8 cellular contexts compared by ENCODE assay signal in the genomic region with DNA sequence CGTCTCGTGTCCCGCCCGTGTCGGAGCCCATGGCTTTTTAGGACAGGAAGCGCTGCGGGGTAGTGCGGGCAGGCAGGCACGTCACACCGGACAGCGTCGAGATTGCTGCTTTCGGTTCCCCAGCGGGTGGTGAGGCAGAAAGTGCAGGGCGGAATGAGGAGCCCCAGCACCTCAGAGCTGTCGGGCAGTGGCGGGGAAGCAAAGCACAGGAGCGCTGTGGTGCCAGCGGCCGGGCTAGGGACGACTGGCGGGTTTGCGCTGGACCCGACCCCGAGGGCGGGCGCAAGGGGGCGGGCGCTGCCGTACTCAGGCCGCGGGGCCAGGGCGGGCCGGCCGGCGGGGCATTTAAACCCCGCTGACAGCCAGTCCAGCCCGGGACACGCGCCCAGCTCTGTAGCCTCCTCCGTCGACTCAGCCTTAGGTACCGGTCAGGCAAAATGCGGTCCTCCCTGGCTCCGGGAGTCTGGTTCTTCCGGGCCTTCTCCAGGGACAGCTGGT. TPM values are rescaled to one million over a fixed set of nuclear protein-coding genes. Genes with fewer than 3 reads are reported as not detected.
DNase-seq lines count a peak whose midpoint lies in the region; ATAC-seq, FAIRE-seq and TF ChIP-seq lines count a peak whose summit lies in the region.

Gene SLC37A2 (plus strand): TSS at position 375 of the 498 bp plus-strand sequence. CDS start 63 bp downstream, at position 438.

- no peaks in the 10 kb centered on the region for H3K79me2 ChIP-seq in SK-N-SH (ENCODE audit: insufficient read depth)
- H3K79me2 ChIP-seq in keratinocyte (ENCODE audit: control insufficient read depth, insufficient read depth, low read length): peaks cover 2% of the 10 kb centered on the region
- no peaks in the 10 kb centered on the region for H3K79me2 ChIP-seq in smooth muscle cell (ENCODE audit: low read depth)

- H3K9me2 ChIP-seq in SK-N-SH: no peaks in the 10 kb centered on the region

- H4K20me1 ChIP-seq in SK-N-SH (ENCODE audit: insufficient read depth) (no peaks in the 10 kb centered on the region), keratinocyte (ENCODE audit: control insufficient read depth, extremely low read depth, insufficient read depth, low read length) (no peaks in the 10 kb centered on the region), smooth muscle cell (ENCODE audit: low read depth) (no peaks in the 10 kb centered on the region)

- no peaks in the 10 kb centered on the region for H3F3A ChIP-seq in SK-N-SH (replicated peaks; ENCODE audit: insufficient read depth)
- no peaks in the 10 kb centered on the region for H3F3A ChIP-seq in smooth muscle cell (ENCODE audit: low read depth)

- H3K4me1 Mint-ChIP-seq in Calu3 (ENCODE audit: low read depth, unreplicated experiment): peaks cover 7% of the 10 kb centered on the region

- peak within 1 kb of the TSS; percentile 75 for H3K4me3 Mint-ChIP-seq in Calu3 (ENCODE audit: low read depth, unreplicated experiment)

- 0% methylated on average over 2 of the region's 46 CpGs for WGBS in SK-N-SH (ENCODE audit: low lambda C conversion rate)
- WGBS in smooth muscle cell (ENCODE audit: low lambda C conversion rate): 1% methylated on average over 42 of the region's 46 CpGs

- H3K9me3 ChIP-seq in SK-N-SH (no peaks in the 10 kb centered on the region), breast epithelium (no peaks in the 10 kb centered on the region), keratinocyte (ENCODE audit: control insufficient read depth, low read depth, low read length) (no peaks in the 10 kb centered on the region), smooth muscle cell (replicated peaks; ENCODE audit: low read depth) (no peaks in the 10 kb centered on the region)

- H3K4me1 ChIP-seq in SK-N-SH (ENCODE audit: control insufficient read depth in 1 of 2, insufficient read depth in 2 of 2, low read depth in 1 of 2, low read length in 1 of 2): peaks cover 0 to 3% of the 10 kb centered on the region in 2 experiments; a peak in 1 of 4 replicates
- no peaks in the 10 kb centered on the region for H3K4me1 ChIP-seq in breast epithelium
- H3K4me1 ChIP-seq in keratinocyte (ENCODE audit: control insufficient read depth, extremely low read depth, insufficient read depth, low read length): peaks cover 10% of the 10 kb centered on the region
- H3K4me1 ChIP-seq in smooth muscle cell (ENCODE audit: low read depth): no peaks in the 10 kb centered on the region

- H3K4me2 ChIP-seq in SK-N-SH (peak within 1 kb of the TSS; percentile 86), keratinocyte (ENCODE audit: control insufficient read depth, extremely low read depth, insufficient read depth, low read depth, low read length) (peak within 1 kb of the TSS; percentile 88), smooth muscle cell (peak within 1 kb of the TSS; percentile 93)

- POLR2A ChIA-PET in SK-N-SH (lab: Yijun Ruan, JAX): no interaction called here

- no peaks in the 10 kb centered on the region for H3K9me1 ChIP-seq in keratinocyte (ENCODE audit: control insufficient read depth, extremely low read depth, insufficient read depth, low read length)

- no peaks in the 10 kb centered on the region for H3K27me3 Mint-ChIP-seq in Calu3 (ENCODE audit: unreplicated experiment)

- no peaks in the 10 kb centered on the region for H3K9me3 Mint-ChIP-seq in Calu3 (ENCODE audit: low read depth, unreplicated experiment)

- CTCF ChIA-PET in Calu3 (lab: Charles Lee) (no interaction called here), SK-N-SH (lab: Yijun Ruan, JAX) (interaction anchor here (1.1 to 2.1 kb wide), 4 partner anchors 15 to 342 kb away, joined by 3 to 6 read pairs (median 4); no protein-coding TSS in a partner anchor)

- H3K27ac ChIP-seq in SK-N-SH (ENCODE audit: low read depth in 2 of 2, low read length in 1 of 2) (no peak within 1 kb of the TSS), breast epithelium (peak within 1 kb of the TSS; percentile 57 to 63), keratinocyte (ENCODE audit: control insufficient read depth, insufficient read depth, low read length) (peak within 1 kb of the TSS; percentile 58), smooth muscle cell (ENCODE audit: low read depth) (no peak within 1 kb of the TSS)

- no peaks in the 10 kb centered on the region for H3K27me3 ChIP-seq in SK-N-SH (ENCODE audit: insufficient read depth)
- H3K27me3 ChIP-seq in breast epithelium: peaks cover 0 to 11% of the 10 kb centered on the region in 2 donors
- no peaks in the 10 kb centered on the region for H3K27me3 ChIP-seq in keratinocyte (ENCODE audit: control insufficient read depth, extremely low read depth, insufficient read depth, low read length)
- peaks cover 56% of the 10 kb centered on the region for H3K27me3 ChIP-seq in smooth muscle cell (ENCODE audit: low read depth)

- intact Hi-C loops in Calu3 (cut with micrococcal nuclease; ENCODE audit: unreplicated experiment) (no loop called here), breast epithelium (cut with DNase I; ENCODE audit: low total_unique reads) (no loop called here)

- TF ChIP-seq RAD21 in SK-N-SH (IDR thresholded peaks at IDR 0.05; ENCODE audit: low read length): 0 out of 2 replicates have a peak, but pooled peaks have one; percentile 2

- no peak for TF ChIP-seq POLR2A in breast epithelium (IDR thresholded peaks at IDR 0.05)

- no peak for TF ChIP-seq CTCF in Calu3 (IDR thresholded peaks at IDR 0.05; ENCODE audit: unreplicated experiment)
- TF ChIP-seq CTCF in SK-N-SH (IDR thresholded peaks at IDR 0.05): peak; percentile 29; the same call in 1 of the 2 replicates
- peak in 1 of 3 donors; percentile 10 for TF ChIP-seq CTCF in breast epithelium (IDR thresholded peaks at IDR 0.05)
- TF ChIP-seq CTCF in keratinocyte (optimal IDR thresholded peaks at IDR 0.05 in 1 of 3, IDR thresholded peaks at IDR 0.05 in 1 of 3, conservative IDR thresholded peaks at IDR 0.05 in 1 of 3; ENCODE audit: extremely low read depth in 1 of 3, insufficient read depth in 2 of 3, low read length in 3 of 3): peak in 1 of 3 experiments; percentile 14
- no peak for TF ChIP-seq CTCF in smooth muscle cell (IDR thresholded peaks at IDR 0.05; ENCODE audit: borderline replicate concordance, insufficient read depth, poor library complexity, severe bottlenecking)

- peak within 1 kb of the TSS; percentile 28; the same call in 1 of the 2 replicates for H3K9ac ChIP-seq in SK-N-SH
- peak within 1 kb of the TSS; percentile 77 for H3K9ac ChIP-seq in keratinocyte (ENCODE audit: control insufficient read depth, extremely low read depth, insufficient read depth, low read length)
- peak within 1 kb of the TSS; percentile 47 for H3K9ac ChIP-seq in smooth muscle cell (ENCODE audit: low read depth)

- no peak for FAIRE-seq in keratinocyte (lab: Jason Lieb, UNC)

- H2AFZ ChIP-seq in SK-N-SH (ENCODE audit: low read depth): peak within 1 kb of the TSS; percentile 91
- H2AFZ ChIP-seq in keratinocyte (ENCODE audit: control insufficient read depth, low read length): peak within 1 kb of the TSS; percentile 85
- H2AFZ ChIP-seq in smooth muscle cell (ENCODE audit: low read depth): peak within 1 kb of the TSS; percentile 93

- no TSS peak for BruUV-seq in Calu3 (replicated peaks; lab: Mats Ljungman, UMichigan)

- ATAC-seq in GM19397 (IDR thresholded peaks at IDR 0.05; ENCODE audit: unreplicated experiment): peak; percentile 88
- peak; percentile 89 for ATAC-seq in HG03442 (IDR thresholded peaks at IDR 0.05; ENCODE audit: unreplicated experiment)

- TF ChIP-seq EP300 in SK-N-SH (IDR thresholded peaks at IDR 0.05; ENCODE audit: borderline replicate concordance in 1 of 2, low read depth in 1 of 2, low read length in 1 of 2): no peak

- H3K4me3 ChIP-seq in SK-N-SH (ENCODE audit: low read depth in 2 of 2, low read length in 1 of 2) (peak within 1 kb of the TSS; percentile 64 to 67), breast epithelium (peak within 1 kb of the TSS; percentile 60 to 77 (median 69)), keratinocyte (ENCODE audit: control insufficient read depth in 2 of 3, extremely low read depth in 1 of 3, insufficient read depth in 2 of 3, low read depth in 1 of 3, low read length in 3 of 3) (peak within 1 kb of the TSS; percentile 54 to 82 (median 71)), smooth muscle cell (peak within 1 kb of the TSS; percentile 74)

- DNase-seq in Calu3 (peak; percentile 68), SK-N-SH (peak; percentile 91), breast epithelium (ENCODE audit: low spot score in 2 of 2) (peak in 1 of 2 donors; percentile 51), keratinocyte (ENCODE audit: low read depth, low spot score) (no peak), smooth muscle cell (lab: John Stamatoyannopoulos, UW; ENCODE audit: unreplicated experiment) (no peak), SHP77 (lab: John Stamatoyannopoulos, UW) (no peak)

- dilution Hi-C loops in keratinocyte (cut with MboI; ENCODE audit: extremely low pct_ligation_motif_present, low sequenced_read_pairs): no loop called here

- H3K27ac Mint-ChIP-seq in Calu3 (ENCODE audit: unreplicated experiment): peak within 1 kb of the TSS; percentile 47

- H3K36me3 Mint-ChIP-seq in Calu3 (ENCODE audit: insufficient read depth, unreplicated experiment): peaks cover 9% of the 10 kb centered on the region

- no peaks in the 10 kb centered on the region for H3K36me3 ChIP-seq in SK-N-SH (replicated peaks in 1 of 2; ENCODE audit: control insufficient read depth in 1 of 2, insufficient read depth in 2 of 2, low read length in 1 of 2)
- H3K36me3 ChIP-seq in breast epithelium: no peaks in the 10 kb centered on the region
- H3K36me3 ChIP-seq in keratinocyte (ENCODE audit: control insufficient read depth in 2 of 2, extremely low read depth in 1 of 2, insufficient read depth in 2 of 2, low read length in 2 of 2): no peaks in the 10 kb centered on the region
- H3K36me3 ChIP-seq in smooth muscle cell (ENCODE audit: low read depth): no peaks in the 10 kb centered on the region

TF ChIP-seq in SK-N-SH, 30 proteins besides CTCF, POLR2A, EP300 and RAD21 (continues in another document):
- no peak for TF ChIP-seq ELF1 (IDR thresholded peaks at IDR 0.05)

RNA-seq across cellular contexts. Expression of gene SLC37A2, which starts in this region (rescaled TPM):
- total RNA-seq in Calu3 (2022) (2.5 and 4.3 TPM in 2 replicates), breast epithelium (10 to 100 TPM in 2 of 3 donors, 1 to 10 TPM in 1; 3.9 to 38.9 (median 13.6) TPM), smooth muscle cell (3.3 and 5.3 TPM in 2 replicates)
- polyA plus RNA-seq in SK-N-SH (2012; rRNA removed) (0.39 and 0.44 TPM in 2 replicates), keratinocyte (21.0 to 23.4 TPM (median 21.7 TPM) in 3 replicates), smooth muscle cell (0.69 and 0.71 TPM in 2 replicates)
- polyA plus RNA-seq in SK-N-SH (2012; cell fraction: cytosol; rRNA removed): 0.12 and 0.21 TPM in 2 replicates
- 1.5 and 2.2 TPM in 2 replicates for polyA plus RNA-seq in SK-N-SH (2012; cell fraction: nucleus; rRNA removed)
- polyA plus RNA-seq in keratinocyte (2011; ENCODE audit: low read depth): 23.5 TPM
- polyA plus RNA-seq in keratinocyte (2011; cell fraction: cytosol; rRNA removed): 10.6 and 12.1 TPM in 2 replicates
- polyA plus RNA-seq in keratinocyte (2011; cell fraction: nucleus; rRNA removed): 29.3 and 30.3 TPM in 2 replicates
- 20.7 and 50.5 TPM in 2 replicates for polyA plus RNA-seq in keratinocyte (2012; ENCODE audit: low replicate concordance)
- 27.3 to 36.0 TPM (median 30.6 TPM) in 3 replicates for polyA minus RNA-seq in keratinocyte
- 17.3 TPM for polyA minus RNA-seq in keratinocyte (2011; cell fraction: cytosol; rRNA and poly(A)+ RNA removed)
- 27.3 and 31.5 TPM in 2 replicates for polyA minus RNA-seq in keratinocyte (2011; cell fraction: nucleus; rRNA and poly(A)+ RNA removed)

Comparison
In these comparisons a context has a peak if more than half of its experiments do, and no peak if none do; other contexts are left out.
1. DNase-seq: peak in Calu3 (single experiment) and SK-N-SH (single experiment); none in keratinocyte (single experiment), smooth muscle cell (single experiment) and SHP77 (0 of 2).
2. H3K27ac ChIP-seq: peak in breast epithelium (2 of 2) and keratinocyte (single experiment); none in SK-N-SH (0 of 2) and smooth muscle cell (single experiment).
3. Peak in every context shown above with its lines, with median percentiles within 50 percentile points of each other: H2AFZ ChIP-seq, H3K4me2 ChIP-seq, H3K4me3 ChIP-seq and H3K9ac ChIP-seq.